9 cellular contexts compared by ENCODE assay signal in the genomic region with DNA sequence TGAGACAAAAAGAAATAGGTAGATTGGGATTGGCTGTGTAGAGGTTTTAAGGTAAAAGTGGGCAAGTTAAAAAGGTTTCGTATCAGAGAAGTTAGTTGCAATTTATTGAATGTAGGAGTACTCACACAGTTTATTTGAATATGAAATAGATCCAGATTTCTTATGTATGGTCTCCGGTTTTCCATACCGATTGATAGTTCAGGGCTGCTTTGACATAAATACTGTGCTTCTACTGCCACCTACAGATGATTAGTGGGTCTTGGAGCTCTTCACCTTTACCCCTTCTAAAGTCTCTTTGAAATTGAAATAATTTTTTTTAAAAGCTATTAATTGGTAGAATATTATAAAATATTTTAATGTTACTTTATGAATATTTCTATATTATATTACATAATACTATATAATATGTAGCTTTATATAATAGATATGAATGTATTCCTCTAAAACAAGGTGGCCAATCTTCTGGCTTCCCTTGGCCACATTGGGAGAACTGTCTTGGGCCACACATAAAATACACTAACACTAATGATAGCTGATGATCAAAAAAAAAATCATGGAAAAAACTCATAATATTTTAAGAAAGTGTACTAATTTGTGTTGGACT. TPM values are rescaled to one million over a fixed set of nuclear protein-coding genes. Genes with fewer than 3 reads are reported as not detected.
DNase-seq lines count a peak whose midpoint lies in the region; ATAC-seq, FAIRE-seq and TF ChIP-seq lines count a peak whose summit lies in the region.
"Had no signal": no experiment of that assay in that cellular context is flagged by ENCODE, and none has a peak within 500 bp of the region (broad histone marks: within the 10 kb centered on the region; RNA-seq: fewer than 3 reads in every experiment).

No MANE protein-coding gene starts in this region.

- H3K79me2 ChIP-seq in GM23338 (replicated peaks; ENCODE audit: insufficient read depth): no peaks in the 10 kb centered on the region
- H3K79me2 ChIP-seq in astrocyte (ENCODE audit: insufficient read depth, low read length): no peaks in the 10 kb centered on the region

- no peaks in the 10 kb centered on the region for H3K27me3 ChIP-seq in GM23338 (ENCODE audit: insufficient read depth)
- no peaks in the 10 kb centered on the region for H3K27me3 ChIP-seq in astrocyte (ENCODE audit: insufficient read depth, low read length)
- no peaks in the 10 kb centered on the region for H3K27me3 ChIP-seq in thoracic aorta (replicated peaks; ENCODE audit: insufficient read depth)

- H3K4me2 ChIP-seq in GM23338: no peak overlapping the region
- H3K4me2 ChIP-seq in astrocyte (ENCODE audit: low read length): no peak overlapping the region

- no peaks in the 10 kb centered on the region for H4K20me1 ChIP-seq in GM23338 (replicated peaks; ENCODE audit: insufficient read depth)
- peaks cover 12% of the 10 kb centered on the region for H4K20me1 ChIP-seq in astrocyte (ENCODE audit: insufficient read depth, low read length)

- peaks cover 7% of the 10 kb centered on the region; the same call in 1 of the 2 replicates for H3F3A ChIP-seq in GM23338 (replicated peaks; ENCODE audit: low read depth)

- DNase-seq in COLO829 (ENCODE audit: low spot score): peak; percentile 64
- DNase-seq in GM23338 (ENCODE audit: low spot score): peak; percentile 70
- DNase-seq in NCI-H345 (lab: John Stamatoyannopoulos, UW): peak; percentile 21
- peak; percentile 27 for DNase-seq in astrocyte (ENCODE audit: low read depth)
- DNase-seq in inferior parietal cortex (ENCODE audit: extremely low spot score): peak; percentile 65
- no peak for DNase-seq in thoracic aorta (ENCODE audit: low spot score)
- DNase-seq in C1 segment of cervical spinal cord (lab: John Stamatoyannopoulos, UW): no peak
- no peak for DNase-seq in OCI-M2 (lab: John Stamatoyannopoulos, UW; ENCODE audit: unreplicated experiment)

- H3K9me3 ChIP-seq in astrocyte (ENCODE audit: insufficient read depth, low read depth, low read length): no peaks in the 10 kb centered on the region
- H3K9me3 ChIP-seq in thoracic aorta: no peaks in the 10 kb centered on the region

- H3K27me3 Mint-ChIP-seq in GM23338 (ENCODE audit: insufficient read depth, low read depth, poor library complexity) (no peaks in the 10 kb centered on the region), astrocyte (ENCODE audit: low read depth, unreplicated experiment) (no peaks in the 10 kb centered on the region)

- H3K27ac ChIP-seq in GM23338 (ENCODE audit: low read depth) (no peak overlapping the region), astrocyte (ENCODE audit: low read depth, low read length) (no peak overlapping the region), thoracic aorta (no peak overlapping the region)

- H3K9ac ChIP-seq in astrocyte (ENCODE audit: low read length): no peak overlapping the region

- TF ChIP-seq CTCF in GM23338 (conservative IDR thresholded peaks at IDR 0.05; ENCODE audit: low read depth in 2 of 2): peak; percentile 67 to 73
- peak; percentile 56 for TF ChIP-seq CTCF in astrocyte (IDR thresholded peaks at IDR 0.05; ENCODE audit: insufficient read depth, low read depth, low read length)
- peak; percentile 52 for TF ChIP-seq CTCF in thoracic aorta (IDR thresholded peaks at IDR 0.05)

- H3K36me3 Mint-ChIP-seq in GM23338 (ENCODE audit: low read depth): no peaks in the 10 kb centered on the region
- H3K36me3 Mint-ChIP-seq in astrocyte (ENCODE audit: low read depth, unreplicated experiment): peaks cover 3% of the 10 kb centered on the region

- H3K9me3 Mint-ChIP-seq in GM23338 (no peaks in the 10 kb centered on the region), astrocyte (ENCODE audit: unreplicated experiment) (no peaks in the 10 kb centered on the region)
- H3K9me3 Mint-ChIP-seq: T-helper 1 cell treated with Interleukin-12 subunit alpha and Interleukin-12 subunit beta and Interleukin-4 antibody, amounts not matched to agents 30 μg/mL and 1 μg/mL, for 36 hours had no signal

- H3K27ac Mint-ChIP-seq in GM23338 (no peak overlapping the region), astrocyte (ENCODE audit: unreplicated experiment) (no peak overlapping the region)
- H3K27ac Mint-ChIP-seq: T-helper 1 cell treated with Interleukin-12 subunit alpha and Interleukin-12 subunit beta and Interleukin-4 antibody, amounts not matched to agents 30 μg/mL and 1 μg/mL, for 36 hours had no signal

- H3K4me1 ChIP-seq in GM23338 (ENCODE audit: insufficient read depth) (no peaks in the 10 kb centered on the region), astrocyte (ENCODE audit: insufficient read depth, low read length) (no peaks in the 10 kb centered on the region), thoracic aorta (ENCODE audit: control insufficient read depth in 1 of 2, low read depth in 2 of 2) (no peaks in the 10 kb centered on the region)

- no peaks in the 10 kb centered on the region for H3K36me3 ChIP-seq in GM23338 (ENCODE audit: insufficient read depth)
- no peaks in the 10 kb centered on the region for H3K36me3 ChIP-seq in astrocyte (ENCODE audit: insufficient read depth, low read length)
- H3K36me3 ChIP-seq in thoracic aorta: no peaks in the 10 kb centered on the region

- H3K4me1 Mint-ChIP-seq in GM23338: peaks cover 5% of the 10 kb centered on the region; the same call in 2 of the 3 replicates
- peaks cover 2% of the 10 kb centered on the region for H3K4me1 Mint-ChIP-seq in astrocyte (ENCODE audit: low read depth, unreplicated experiment)

- H3K4me3 Mint-ChIP-seq in GM23338 (no peak overlapping the region), astrocyte (ENCODE audit: unreplicated experiment) (no peak overlapping the region)
- H3K4me3 Mint-ChIP-seq: T-helper 1 cell treated with Interleukin-12 subunit alpha and Interleukin-12 subunit beta and Interleukin-4 antibody, amounts not matched to agents 30 μg/mL and 1 μg/mL, for 36 hours had no signal

- H3K9me2 ChIP-seq in GM23338 (ENCODE audit: insufficient read depth): no peaks in the 10 kb centered on the region

- H3K4me3 ChIP-seq in GM23338: no peak overlapping the region
- no peak overlapping the region for H3K4me3 ChIP-seq in astrocyte (ENCODE audit: insufficient read depth, low read depth, low read length)
- H3K4me3 ChIP-seq in thoracic aorta: no peak overlapping the region

- H2AFZ ChIP-seq in GM23338: no peak overlapping the region
- no peak overlapping the region for H2AFZ ChIP-seq in astrocyte (ENCODE audit: low read depth, low read length)

- peak; percentile 34 for FAIRE-seq in astrocyte (lab: Jason Lieb, UNC)

- ATAC-seq in GM23338 (peak; percentile 83), thoracic aorta (ENCODE audit: insufficient number of reproducible peaks, low FRiP score, low read depth) (no peak)

TF ChIP-seq in GM23338, 12 proteins besides CTCF, POLR2A, EP300 and RAD21 (continues in another document):
- TF ChIP-seq NANOG (IDR thresholded peaks at IDR 0.05; ENCODE audit: borderline replicate concordance) (no peak), CREB1 (CRISPR knock-in tag; IDR thresholded peaks at IDR 0.05; ENCODE audit: low read depth) (no peak), ZNF331 (CRISPR knock-in tag; IDR thresholded peaks at IDR 0.05; ENCODE audit: low read depth) (no peak), ZNF114 (CRISPR knock-in tag; IDR thresholded peaks at IDR 0.05) (no peak), EZH2 (IDR thresholded peaks at IDR 0.05; ENCODE audit: low read depth, unreplicated experiment) (no peak), EZH2phosphoT487 (IDR thresholded peaks at IDR 0.05; ENCODE audit: unreplicated experiment) (no peak)
- TF ChIP-seq, protein P1, sequence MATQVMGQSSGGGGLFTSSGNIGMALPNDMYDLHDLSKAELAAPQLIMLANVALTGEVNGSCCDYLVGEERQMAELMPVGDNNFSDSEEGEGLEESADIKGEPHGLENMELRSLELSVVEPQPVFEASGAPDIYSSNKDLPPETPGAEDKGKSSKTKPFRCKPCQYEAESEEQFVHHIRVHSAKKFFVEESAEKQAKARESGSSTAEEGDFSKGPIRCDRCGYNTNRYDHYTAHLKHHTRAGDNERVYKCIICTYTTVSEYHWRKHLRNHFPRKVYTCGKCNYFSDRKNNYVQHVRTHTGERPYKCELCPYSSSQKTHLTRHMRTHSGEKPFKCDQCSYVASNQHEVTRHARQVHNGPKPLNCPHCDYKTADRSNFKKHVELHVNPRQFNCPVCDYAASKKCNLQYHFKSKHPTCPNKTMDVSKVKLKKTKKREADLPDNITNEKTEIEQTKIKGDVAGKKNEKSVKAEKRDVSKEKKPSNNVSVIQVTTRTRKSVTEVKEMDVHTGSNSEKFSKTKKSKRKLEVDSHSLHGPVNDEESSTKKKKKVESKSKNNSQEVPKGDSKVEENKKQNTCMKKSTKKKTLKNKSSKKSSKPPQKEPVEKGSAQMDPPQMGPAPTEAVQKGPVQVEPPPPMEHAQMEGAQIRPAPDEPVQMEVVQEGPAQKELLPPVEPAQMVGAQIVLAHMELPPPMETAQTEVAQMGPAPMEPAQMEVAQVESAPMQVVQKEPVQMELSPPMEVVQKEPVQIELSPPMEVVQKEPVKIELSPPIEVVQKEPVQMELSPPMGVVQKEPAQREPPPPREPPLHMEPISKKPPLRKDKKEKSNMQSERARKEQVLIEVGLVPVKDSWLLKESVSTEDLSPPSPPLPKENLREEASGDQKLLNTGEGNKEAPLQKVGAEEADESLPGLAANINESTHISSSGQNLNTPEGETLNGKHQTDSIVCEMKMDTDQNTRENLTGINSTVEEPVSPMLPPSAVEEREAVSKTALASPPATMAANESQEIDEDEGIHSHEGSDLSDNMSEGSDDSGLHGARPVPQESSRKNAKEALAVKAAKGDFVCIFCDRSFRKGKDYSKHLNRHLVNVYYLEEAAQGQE (IDR thresholded peaks at IDR 0.05; ENCODE audit: unreplicated experiment): no peak
- TF ChIP-seq, protein P2, sequence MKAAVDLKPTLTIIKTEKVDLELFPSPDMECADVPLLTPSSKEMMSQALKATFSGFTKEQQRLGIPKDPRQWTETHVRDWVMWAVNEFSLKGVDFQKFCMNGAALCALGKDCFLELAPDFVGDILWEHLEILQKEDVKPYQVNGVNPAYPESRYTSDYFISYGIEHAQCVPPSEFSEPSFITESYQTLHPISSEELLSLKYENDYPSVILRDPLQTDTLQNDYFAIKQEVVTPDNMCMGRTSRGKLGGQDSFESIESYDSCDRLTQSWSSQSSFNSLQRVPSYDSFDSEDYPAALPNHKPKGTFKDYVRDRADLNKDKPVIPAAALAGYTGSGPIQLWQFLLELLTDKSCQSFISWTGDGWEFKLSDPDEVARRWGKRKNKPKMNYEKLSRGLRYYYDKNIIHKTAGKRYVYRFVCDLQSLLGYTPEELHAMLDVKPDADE (IDR thresholded peaks at IDR 0.05): no peak

RNA-seq across cellular contexts. Expression of a gene that starts 7.7 kb away (rescaled TPM):
- total RNA-seq in GM23338 (2014; rRNA removed; shearing (Covaris generic)): not detected in 2 replicates
- polyA plus RNA-seq in GM23338 (2016; fragmentation: Nextera tagmentation; extraction: Ambion mirVana): 2.6 and 3.0 TPM in 2 replicates
- total RNA-seq in astrocyte: 0.59 and 1.8 TPM in 2 replicates
- total RNA-seq in thoracic aorta: not detected

RNA-seq across cellular contexts. Expression of a gene that starts 41.3 kb away (rescaled TPM):
- total RNA-seq in GM23338 (2014; rRNA removed; shearing (Covaris generic)): not detected in 2 replicates
- polyA plus RNA-seq in GM23338 (2016; fragmentation: Nextera tagmentation; extraction: Ambion mirVana): 0.78 and 0.92 TPM in 2 replicates
- total RNA-seq in astrocyte (4.9 and 5.6 TPM in 2 replicates), thoracic aorta (10 to 100 TPM; 19.6 to 24.5 TPM)

Comparison
In these comparisons a context has a peak if more than half of its experiments do, and no peak if none do; other contexts are left out.
1. DNase-seq: peak in COLO829 (single experiment), GM23338 (single experiment), NCI-H345 (single experiment), astrocyte (single experiment) and inferior parietal cortex (single experiment); none in thoracic aorta (single experiment), C1 segment of cervical spinal cord (0 of 14) and OCI-M2 (single experiment).
2. Peak in every context shown above with its lines, with median percentiles within 50 percentile points of each other: CTCF ChIP-seq.